9 cellular contexts compared by ENCODE assay signal in the genomic region with DNA sequence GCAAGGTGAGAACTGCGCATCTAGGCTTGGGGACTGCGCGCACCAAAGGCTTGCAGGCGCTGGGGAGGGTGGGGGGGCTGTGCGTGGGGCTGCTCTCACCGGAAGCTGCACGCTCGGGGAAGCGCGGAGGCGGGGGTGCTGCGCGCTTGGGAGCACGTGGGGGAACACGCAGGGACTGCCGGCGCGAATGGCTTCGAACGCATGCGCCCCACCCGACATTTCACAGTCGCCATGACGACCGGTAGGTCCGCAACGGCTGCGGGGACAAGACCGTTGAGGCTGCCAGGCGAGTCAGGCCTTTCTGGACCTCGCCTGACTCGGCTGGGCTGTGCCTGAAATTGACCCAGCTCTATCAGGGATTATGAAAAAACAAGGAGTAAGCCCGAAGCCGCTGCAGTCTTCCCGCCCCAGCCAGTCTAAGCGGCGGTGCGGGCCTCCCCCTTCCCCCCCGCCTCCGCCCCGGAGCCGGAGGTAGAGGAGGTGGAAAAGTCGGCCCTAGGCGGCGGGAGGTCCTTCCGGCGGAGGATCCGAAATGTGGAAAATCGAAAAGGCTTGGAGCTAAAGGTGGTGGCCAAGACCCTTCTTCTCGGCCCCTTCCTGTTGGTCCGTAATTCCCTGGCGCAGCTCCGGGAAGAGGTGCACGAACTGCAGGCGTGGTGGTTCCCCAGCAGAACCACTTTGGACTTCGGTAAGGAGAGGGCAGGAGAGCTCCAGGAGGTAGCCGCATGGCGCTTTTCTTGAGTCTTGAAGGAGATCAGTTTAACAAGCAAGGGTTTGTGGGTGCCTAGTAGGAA. TPM values are rescaled to one million over a fixed set of nuclear protein-coding genes. Genes with fewer than 3 reads are reported as not detected.
DNase-seq lines count a peak whose midpoint lies in the region; ATAC-seq and TF ChIP-seq lines count a peak whose summit lies in the region.
"Had no signal": no experiment of that assay in that cellular context is flagged by ENCODE, and none has a peak within 500 bp of the region (broad histone marks: within the 10 kb centered on the region; RNA-seq: fewer than 3 reads in every experiment).

No MANE protein-coding gene starts in this region.

- intact Hi-C loops in CD8-positive, alpha-beta T cell (cut with DNase I, micrococcal nuclease), result loop anchor here in 1 of 2 experiments (10.0 kb wide), 1 partner anchor 1325 kb away; the partner anchor contains the start of gene TEX47
- intact Hi-C loops in prostate gland (cut with DNase I), result no loop called here

- H3K27me3 Mint-ChIP-seq in CD8-positive, alpha-beta T cell (ENCODE audit: low read depth), result peaks cover 23% of the 10 kb centered on the region

- 3% methylated on average over 48 of the region's 58 CpGs for WGBS in prostate gland

- POLR2A ChIA-PET in CD8-positive, alpha-beta T cell (lab: Charles Lee), result no interaction called here
- POLR2A ChIA-PET in GM10248 (lab: Yijun Ruan, JAX), result no interaction called here

- no peak for TF ChIP-seq CTCF in CD8-positive, alpha-beta T cell (IDR thresholded peaks at IDR 0.05)
- no peak for TF ChIP-seq CTCF in prostate gland (IDR thresholded peaks at IDR 0.05)
- TF ChIP-seq CTCF in GM10248 (IDR thresholded peaks at IDR 0.05; ENCODE audit: control extremely low read depth, extremely low read depth, low read depth, missing control alignments), result no peak

- H3K9me3 ChIP-seq in CD8-positive, alpha-beta T cell (ENCODE audit: low read length), result no peaks in the 10 kb centered on the region
- H3K9me3 ChIP-seq in prostate gland, result no peaks in the 10 kb centered on the region

- peak overlapping the region; percentile 35 for H3K4me3 ChIP-seq in CD8-positive, alpha-beta T cell (ENCODE audit: low read depth, low read length)
- H3K4me3 ChIP-seq in prostate gland, result peak overlapping the region; percentile 32 to 49

- DNase-seq in CD8-positive, alpha-beta T cell, result peak in 6 of 7 experiments; percentile 5 to 26 (median 16)
- peak; percentile 61 for DNase-seq in NCI-H526 treated with DMSO at 0.1 percent for 48 hours (lab: John Stamatoyannopoulos, UW)
- peak in 48 of 56 donors; percentile 6 to 80 (median 54) for DNase-seq in amygdala (lab: John Stamatoyannopoulos, UW)
- DNase-seq in hippocampal formation (lab: John Stamatoyannopoulos, UW), result peak; percentile 11 to 14
- DNase-seq in prostate gland (ENCODE audit: low spot score), result peak; percentile 19
- DNase-seq in GM10248 (ENCODE audit: extremely low spot score), result no peak

- no peaks in the 10 kb centered on the region for H3K36me3 ChIP-seq in CD8-positive, alpha-beta T cell (ENCODE audit: insufficient read depth, low read length)
- no peaks in the 10 kb centered on the region for H3K36me3 ChIP-seq in prostate gland

- peaks cover 10% of the 10 kb centered on the region for H3K4me1 Mint-ChIP-seq in CD8-positive, alpha-beta T cell (ENCODE audit: low read depth)

- CTCF ChIA-PET in CD8-positive, alpha-beta T cell (lab: Charles Lee), result no interaction called here
- CTCF ChIA-PET in GM10248 (lab: Yijun Ruan, JAX), result no interaction called here

- H3K36me3 Mint-ChIP-seq in CD8-positive, alpha-beta T cell, result no peaks in the 10 kb centered on the region

- H3K27me3 ChIP-seq in CD8-positive, alpha-beta T cell (ENCODE audit: insufficient read depth, low read length), result no peaks in the 10 kb centered on the region
- no peaks in the 10 kb centered on the region for H3K27me3 ChIP-seq in prostate gland (replicated peaks; ENCODE audit: insufficient read depth)

- H3K4me1 ChIP-seq in CD8-positive, alpha-beta T cell (ENCODE audit: insufficient read depth, low read length), result no peaks in the 10 kb centered on the region
- H3K4me1 ChIP-seq in prostate gland (replicated peaks), result no peaks in the 10 kb centered on the region

- TF ChIP-seq POLR2A in prostate gland (IDR thresholded peaks at IDR 0.05), result no peak

- peak overlapping the region; percentile 71 for H3K4me3 Mint-ChIP-seq in CD8-positive, alpha-beta T cell

- no peaks in the 10 kb centered on the region for H3K9me3 Mint-ChIP-seq in CD8-positive, alpha-beta T cell
- H3K9me3 Mint-ChIP-seq: dendritic cell treated with granulocyte-macrophage colony-stimulating factor and Interleukin-4, amounts not matched to agents 40 ng/mL and 50 ng/mL, for 4 days had no signal

- no peak overlapping the region for H3K27ac Mint-ChIP-seq in CD8-positive, alpha-beta T cell
- H3K27ac Mint-ChIP-seq: dendritic cell treated with granulocyte-macrophage colony-stimulating factor and Interleukin-4, amounts not matched to agents 40 ng/mL and 50 ng/mL, for 4 days had no signal

- H3K27ac ChIP-seq in CD8-positive, alpha-beta T cell (ENCODE audit: low read depth, low read length), result no peak overlapping the region
- peak overlapping the region in 1 of 2 donors; percentile 29 for H3K27ac ChIP-seq in prostate gland

- ATAC-seq in CD8-positive, alpha-beta T cell, result no peak
- ATAC-seq in HG03354 (IDR thresholded peaks at IDR 0.05; ENCODE audit: poor library complexity, severe bottlenecking, unreplicated experiment) (no peak), GM19035 (IDR thresholded peaks at IDR 0.05; ENCODE audit: unreplicated experiment) (no peak)

RNA-seq across cellular contexts. Expression of gene STEAP1, which starts 34.9 kb away (rescaled TPM):
- not detected for total RNA-seq in CD8-positive, alpha-beta T cell
- total RNA-seq in prostate gland, result 100 to 1,000 TPM in 1 of 2 donors, 10 to 100 TPM in 1; 67.3 to 230 TPM

Comparison
In these comparisons a context has a peak if more than half of its experiments do, and no peak if none do; other contexts are left out.
1. RNA of gene STEAP1, which starts 34.9 kb away (total RNA-seq): 67.3 to 230 TPM in prostate gland; not detected in CD8-positive, alpha-beta T cell; every median in the first group is over 10 times any median in the second.